ENCODE assay signal across 8 cellular contexts in the genomic region with DNA sequence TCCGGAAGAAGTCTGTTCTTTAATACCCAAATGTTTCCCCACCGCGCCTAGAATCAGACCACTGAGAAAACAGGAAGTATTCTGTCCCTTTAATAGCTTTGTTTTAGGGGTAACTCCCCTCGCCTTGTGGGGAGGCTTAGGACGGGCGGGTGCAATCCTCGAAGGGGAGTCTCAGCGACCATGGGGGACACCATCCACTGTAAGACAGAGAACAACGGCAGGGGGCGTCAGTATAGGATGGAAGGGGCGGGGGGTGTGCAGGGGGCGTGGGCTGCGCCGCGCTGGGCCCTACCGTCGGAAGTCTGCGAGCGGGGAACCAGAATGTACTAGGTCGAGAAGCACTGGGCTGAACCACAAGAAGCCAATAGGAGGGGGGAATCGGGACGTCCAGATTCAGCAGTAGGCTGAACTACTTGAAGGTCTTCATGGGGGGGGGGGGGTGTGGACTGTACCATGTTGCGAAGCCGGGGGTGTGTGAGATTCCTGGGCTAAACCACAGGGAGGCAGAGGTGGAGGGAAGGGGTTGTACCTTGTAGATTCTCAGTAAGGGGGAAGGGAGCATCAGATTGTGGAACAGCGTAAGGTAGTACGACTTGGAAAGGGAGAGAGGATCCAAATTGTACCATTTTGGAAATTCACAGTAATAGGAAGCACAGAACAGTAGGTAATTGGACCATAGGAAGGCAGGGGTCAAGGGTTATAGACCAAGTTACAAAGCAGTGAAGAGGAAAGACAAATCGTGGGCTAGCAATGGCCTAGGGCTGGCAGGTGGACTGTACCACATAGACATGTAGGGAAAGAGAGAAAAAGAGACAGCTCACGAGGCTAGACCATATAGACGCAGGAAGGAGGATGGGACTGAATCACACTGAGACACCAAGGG. TPM values are rescaled to one million over a fixed set of nuclear protein-coding genes. Genes with fewer than 3 reads are reported as not detected.
DNase-seq lines count a peak whose midpoint lies in the region; ATAC-seq, FAIRE-seq and TF ChIP-seq lines count a peak whose summit lies in the region.

No MANE protein-coding gene starts in this region.

- no peaks in the 10 kb centered on the region for H3K9me3 ChIP-seq in WERI-Rb-1 (ENCODE audit: severe bottlenecking)

- H3K4me3 ChIP-seq in WERI-Rb-1 (ENCODE audit: low read depth, low read length) (peak overlapping the region; percentile 73), bronchial epithelial cell (ENCODE audit: low read depth, low read length) (peak overlapping the region; percentile 58)

- peak; percentile 96 for DNase-seq in NCI-H1436 (lab: John Stamatoyannopoulos, UW)
- no peak for DNase-seq in NCI-H1436 treated with DMSO at 0.1 percent for 48 hours (lab: John Stamatoyannopoulos, UW)
- DNase-seq in NCI-H2171 treated with DMSO at 0.1 percent for 48 hours (lab: John Stamatoyannopoulos, UW): peak; percentile 89
- peak; percentile 91 for DNase-seq in WERI-Rb-1
- peak; percentile 72 for DNase-seq in bronchial epithelial cell (ENCODE audit: low read depth)
- DNase-seq in inferior parietal cortex (ENCODE audit: extremely low spot score): peak; percentile 84
- peak; percentile 79 for DNase-seq in smooth muscle cell of the brain vasculature (ENCODE audit: low read depth, low spot score)

- H3K27me3 ChIP-seq in WERI-Rb-1 (ENCODE audit: insufficient read depth, low read depth, severe bottlenecking) (no peaks in the 10 kb centered on the region), bronchial epithelial cell (ENCODE audit: control insufficient read depth, insufficient read depth, low read length) (no peaks in the 10 kb centered on the region)

- peak overlapping the region; percentile 94 for H3K27ac ChIP-seq in WERI-Rb-1

- TF ChIP-seq CTCF in WERI-Rb-1 (IDR thresholded peaks at IDR 0.05; ENCODE audit: low read depth, low read length) (no peak), bronchial epithelial cell (IDR thresholded peaks at IDR 0.05; ENCODE audit: insufficient read depth, low read length, severe bottlenecking) (no peak)

- H3K36me3 ChIP-seq in WERI-Rb-1 (no peaks in the 10 kb centered on the region), bronchial epithelial cell (ENCODE audit: control insufficient read depth, insufficient read depth, low read length) (no peaks in the 10 kb centered on the region)

- peak; percentile 3 for ATAC-seq in HG03095 (IDR thresholded peaks at IDR 0.05; ENCODE audit: unreplicated experiment)

- FAIRE-seq in bronchial epithelial cell (lab: Jason Lieb, UNC): no peak

RNA-seq across cellular contexts. Expression of a gene that starts 1.0 kb away (rescaled TPM):
- total RNA-seq in bronchial epithelial cell: 6.6 and 8.7 TPM in 2 replicates

RNA-seq across cellular contexts. Expression of a gene that starts 7.8 kb away (rescaled TPM):
- 2.4 and 4.4 TPM in 2 replicates for total RNA-seq in bronchial epithelial cell

RNA-seq across cellular contexts. Expression of a gene that starts 18.9 kb away (rescaled TPM):
- total RNA-seq in bronchial epithelial cell: 3.3 and 3.4 TPM in 2 replicates

RNA-seq across cellular contexts. Expression of a gene that starts 19.2 kb away (rescaled TPM):
- 3,143 and 4,233 TPM in 2 replicates for total RNA-seq in bronchial epithelial cell

RNA-seq across cellular contexts. Expression of a gene that starts 23.3 kb away (rescaled TPM):
- total RNA-seq in bronchial epithelial cell: 21.9 and 62.3 TPM in 2 replicates
